9 cellular contexts compared by ENCODE assay signal in the genomic region with DNA sequence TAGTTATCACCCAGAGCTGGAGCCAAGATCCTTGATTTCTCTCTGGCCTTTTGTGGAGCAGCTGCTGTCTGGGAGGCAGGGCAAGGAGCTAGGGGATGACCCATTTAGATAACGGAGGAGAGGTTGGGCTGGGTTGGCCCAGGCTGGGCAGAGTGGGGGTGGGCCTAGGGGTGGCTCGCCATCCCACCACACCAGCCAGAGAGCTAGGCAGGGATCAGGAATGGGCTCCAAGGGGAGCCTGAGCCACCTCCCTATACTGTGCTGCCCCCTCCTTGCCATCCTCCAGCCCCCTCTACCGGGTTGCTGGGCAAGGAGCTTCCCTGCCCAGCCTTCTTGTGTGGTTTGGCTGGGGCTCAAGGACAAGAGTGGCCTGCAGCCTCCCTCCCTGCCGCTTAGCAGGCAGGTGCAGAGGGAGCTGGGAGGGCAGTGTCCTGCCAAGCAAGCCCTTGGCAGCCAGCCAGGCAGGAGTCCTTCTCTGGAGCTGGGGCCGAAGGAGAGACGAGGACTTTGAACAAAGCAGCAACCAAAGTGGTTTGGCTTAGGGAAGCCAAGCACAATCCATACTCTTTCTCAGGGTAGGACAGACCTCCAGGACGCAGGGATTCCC. TPM values are rescaled to one million over a fixed set of nuclear protein-coding genes. Genes with fewer than 3 reads are reported as not detected.
DNase-seq lines count a peak whose midpoint lies in the region; ATAC-seq and TF ChIP-seq lines count a peak whose summit lies in the region.
"Had no signal": no experiment of that assay in that cellular context is flagged by ENCODE, and none has a peak within 500 bp of the region (broad histone marks: within the 10 kb centered on the region; RNA-seq: fewer than 3 reads in every experiment).

No MANE protein-coding gene starts in this region.

- peaks cover 78% of the 10 kb centered on the region for H3K4me1 Mint-ChIP-seq in T-helper 1 cell treated with Interleukin-12 subunit alpha and Interleukin-12 subunit beta and Interleukin-4 antibody, amounts not matched to agents 30 μg/mL and 1 μg/mL, for 36 hours (ENCODE audit: low read depth)
- peaks cover 77% of the 10 kb centered on the region for H3K4me1 Mint-ChIP-seq in osteocyte (ENCODE audit: unreplicated experiment)
- peaks cover 74% of the 10 kb centered on the region for H3K4me1 Mint-ChIP-seq in activated CD8-positive, alpha-beta memory T cell treated with anti-CD3 and anti-CD28 coated beads, Interleukin-2, amount 10 ng/mL, durations not matched to agents 7 days and 5 days

- CTCF ChIA-PET in PC-9 (lab: Charles Lee), result interaction anchor here (0.7 to 1.4 kb wide), 7 partner anchors 13 to 46 kb away, joined by 3 to 16 read pairs (median 4); no protein-coding TSS in a partner anchor
- CTCF ChIA-PET in activated CD8-positive, alpha-beta memory T cell treated with anti-CD3 and anti-CD28 coated beads, Interleukin-2, amount 10 ng/mL, durations not matched to agents 7 days and 5 days (lab: Charles Lee), result interaction anchor here (0.7 to 29.1 kb wide), 4 partner anchors 9 to 37 kb away, joined by 3 to 1096 read pairs (median 56); no protein-coding TSS in a partner anchor

- POLR2A ChIA-PET in PC-9 (lab: Charles Lee; ENCODE audit: unreplicated experiment), result interaction anchor here (0.6 kb wide), 4 partner anchors 32 to 244 kb away, joined by 3 to 8 read pairs (median 3); no protein-coding TSS in a partner anchor

- H3K27me3 Mint-ChIP-seq in T-helper 1 cell treated with Interleukin-12 subunit alpha and Interleukin-12 subunit beta and Interleukin-4 antibody, amounts not matched to agents 30 μg/mL and 1 μg/mL, for 36 hours (ENCODE audit: low read depth), result no peaks in the 10 kb centered on the region
- H3K27me3 Mint-ChIP-seq in osteocyte (ENCODE audit: unreplicated experiment), result no peaks in the 10 kb centered on the region
- H3K27me3 Mint-ChIP-seq in activated CD8-positive, alpha-beta memory T cell treated with anti-CD3 and anti-CD28 coated beads, Interleukin-2, amount 10 ng/mL, durations not matched to agents 7 days and 5 days, result peaks cover 2% of the 10 kb centered on the region

- no peaks in the 10 kb centered on the region for H3K27me3 ChIP-seq in PC-9 (ENCODE audit: insufficient read depth, low read depth)
- no peaks in the 10 kb centered on the region for H3K27me3 ChIP-seq in esophagus (ENCODE audit: control insufficient read depth in 1 of 2, insufficient read depth in 2 of 2, low read length in 2 of 2)

- no TSS peak for BruUV-seq in PC-9 (replicated peaks; lab: Mats Ljungman, UMichigan)

- peaks cover 15% of the 10 kb centered on the region; the same call in 1 of the 2 replicates for H3F3A ChIP-seq in PC-9 (ENCODE audit: insufficient read depth, low read depth)

- WGBS in esophagus, 2 donors, result 28 to 29% methylated on average over 7 of the region's 7 CpGs

- no peak for ATAC-seq in HG03432 (IDR thresholded peaks at IDR 0.05; ENCODE audit: unreplicated experiment)
- no peak for ATAC-seq in activated CD8-positive, alpha-beta memory T cell treated with anti-CD3 and anti-CD28 coated beads, Interleukin-2, amount 10 ng/mL, durations not matched to agents 7 days and 5 days

- H3K9me3 Mint-ChIP-seq in T-helper 1 cell treated with Interleukin-12 subunit alpha and Interleukin-12 subunit beta and Interleukin-4 antibody, amounts not matched to agents 30 μg/mL and 1 μg/mL, for 36 hours, result no peaks in the 10 kb centered on the region
- no peaks in the 10 kb centered on the region for H3K9me3 Mint-ChIP-seq in osteocyte (ENCODE audit: unreplicated experiment)
- H3K9me3 Mint-ChIP-seq in activated CD8-positive, alpha-beta memory T cell treated with anti-CD3 and anti-CD28 coated beads, Interleukin-2, amount 10 ng/mL, durations not matched to agents 7 days and 5 days (ENCODE audit: low read depth), result no peaks in the 10 kb centered on the region

- H3K27ac Mint-ChIP-seq in T-helper 1 cell treated with Interleukin-12 subunit alpha and Interleukin-12 subunit beta and Interleukin-4 antibody, amounts not matched to agents 30 μg/mL and 1 μg/mL, for 36 hours, result peak overlapping the region; percentile 42
- peak overlapping the region; percentile 50 for H3K27ac Mint-ChIP-seq in osteocyte (ENCODE audit: unreplicated experiment)
- H3K27ac Mint-ChIP-seq in activated CD8-positive, alpha-beta memory T cell treated with anti-CD3 and anti-CD28 coated beads, Interleukin-2, amount 10 ng/mL, durations not matched to agents 7 days and 5 days, result no peak overlapping the region

- H3K4me3 Mint-ChIP-seq in T-helper 1 cell treated with Interleukin-12 subunit alpha and Interleukin-12 subunit beta and Interleukin-4 antibody, amounts not matched to agents 30 μg/mL and 1 μg/mL, for 36 hours, result peak overlapping the region; percentile 62
- peak overlapping the region; percentile 4 for H3K4me3 Mint-ChIP-seq in osteocyte (ENCODE audit: unreplicated experiment)
- H3K4me3 Mint-ChIP-seq in activated CD8-positive, alpha-beta memory T cell treated with anti-CD3 and anti-CD28 coated beads, Interleukin-2, amount 10 ng/mL, durations not matched to agents 7 days and 5 days, result no peak overlapping the region

- no peak overlapping the region for H3K4me3 ChIP-seq in PC-9
- peak overlapping the region; percentile 4 to 53 for H3K4me3 ChIP-seq in esophagus (ENCODE audit: low read depth in 1 of 2, low read length in 2 of 2)
- H3K4me3 ChIP-seq: SK-N-MC had no signal

- H3K27ac ChIP-seq in PC-9, result no peak overlapping the region
- peak overlapping the region; percentile 91 to 95 for H3K27ac ChIP-seq in esophagus (ENCODE audit: low read depth in 2 of 2, low read length in 1 of 2)
- H3K27ac ChIP-seq: SK-N-MC had no signal

- TF ChIP-seq CTCF in PC-9 (conservative IDR thresholded peaks at IDR 0.05) (no peak), osteocyte (IDR thresholded peaks at IDR 0.05) (peak; percentile 39)

- no peaks in the 10 kb centered on the region for H3K9me2 ChIP-seq in PC-9 (ENCODE audit: insufficient read depth)

- H3K4me1 ChIP-seq in PC-9 (replicated peaks; ENCODE audit: insufficient read depth) (peaks cover 52% of the 10 kb centered on the region), esophagus (ENCODE audit: control insufficient read depth in 2 of 2, insufficient read depth in 2 of 2, low read length in 1 of 2) (peaks cover 10 to 32% of the 10 kb centered on the region in 2 donors)

- H3K9me3 ChIP-seq in PC-9 (ENCODE audit: insufficient read depth, low read depth), result no peaks in the 10 kb centered on the region
- H3K9me3 ChIP-seq in esophagus (ENCODE audit: control insufficient read depth in 2 of 2, insufficient read depth in 1 of 2, low read depth in 1 of 2, low read length in 1 of 2), result no peaks in the 10 kb centered on the region

- H3K4me2 ChIP-seq in PC-9, result peak overlapping the region; percentile 96

- no peaks in the 10 kb centered on the region for H4K20me1 ChIP-seq in PC-9 (ENCODE audit: insufficient read depth)

- no peak overlapping the region for H2AFZ ChIP-seq in PC-9

- no peak for DNase-seq in T-helper 1 cell
- DNase-seq in PC-9, result peak; percentile 76 to 87
- DNase-seq in osteocyte (ENCODE audit: extremely low spot score, unreplicated experiment), result no peak
- DNase-seq in iPS-NIHi7 (ENCODE audit: extremely low spot score), result no peak
- no peak for DNase-seq in activated CD8-positive, alpha-beta memory T cell treated with anti-CD3 and anti-CD28 coated beads, Interleukin-2, amount 10 ng/mL, durations not matched to agents 7 days and 5 days

- peaks cover 24% of the 10 kb centered on the region for H3K79me2 ChIP-seq in PC-9 (ENCODE audit: low read depth)

- no peaks in the 10 kb centered on the region for H3K36me3 ChIP-seq in PC-9 (ENCODE audit: low read depth)
- peaks cover 0 to 2% of the 10 kb centered on the region in 2 donors for H3K36me3 ChIP-seq in esophagus (ENCODE audit: control insufficient read depth in 2 of 2, insufficient read depth in 2 of 2, low read length in 1 of 2)

- H3K36me3 Mint-ChIP-seq in T-helper 1 cell treated with Interleukin-12 subunit alpha and Interleukin-12 subunit beta and Interleukin-4 antibody, amounts not matched to agents 30 μg/mL and 1 μg/mL, for 36 hours (ENCODE audit: low read depth), result peaks cover 21% of the 10 kb centered on the region
- H3K36me3 Mint-ChIP-seq in osteocyte (ENCODE audit: unreplicated experiment), result no peaks in the 10 kb centered on the region
- peaks cover 9% of the 10 kb centered on the region for H3K36me3 Mint-ChIP-seq in activated CD8-positive, alpha-beta memory T cell treated with anti-CD3 and anti-CD28 coated beads, Interleukin-2, amount 10 ng/mL, durations not matched to agents 7 days and 5 days

- intact Hi-C loops in PC-9 (cut with micrococcal nuclease; ENCODE audit: unreplicated experiment), result loop anchor here (1.0 kb wide), 1 partner anchor 16 kb away; no protein-coding TSS in a partner anchor

RNA-seq across cellular contexts. Expression of gene NUAK2, which starts 4.1 kb away (rescaled TPM):
- 3.8 and 3.9 TPM in 2 replicates for total RNA-seq in PC-9 (2021)
- polyA plus RNA-seq in esophagus, result 10 to 100 TPM; 14.7 to 28.3 TPM
- total RNA-seq in osteocyte, result 4.3 and 4.5 TPM in 2 replicates
- total RNA-seq in activated CD8-positive, alpha-beta memory T cell treated with anti-CD3 and anti-CD28 coated beads, Interleukin-2, amount 10 ng/mL, durations not matched to agents 7 days and 5 days, result 1 to 10 TPM; 1.9 to 6.0 TPM

RNA-seq across cellular contexts. Expression of gene KLHDC8A, which starts 39.3 kb away (rescaled TPM):
- total RNA-seq in PC-9 (2021), result not detected in 2 replicates
- polyA plus RNA-seq in esophagus, result 1 to 10 TPM; 5.5 to 8.0 TPM
- total RNA-seq in osteocyte, result not detected in 2 replicates
- total RNA-seq in activated CD8-positive, alpha-beta memory T cell treated with anti-CD3 and anti-CD28 coated beads, Interleukin-2, amount 10 ng/mL, durations not matched to agents 7 days and 5 days, result not detected

Comparison
In these comparisons a context has a peak if more than half of its experiments do, and no peak if none do; other contexts are left out.
1. DNase-seq: peak in PC-9 (2 of 2); none in T-helper 1 cell (0 of 5), osteocyte (single experiment), iPS-NIHi7 (single experiment) and activated CD8-positive, alpha-beta memory T cell treated with anti-CD3 and anti-CD28 coated beads, Interleukin-2, amount 10 ng/mL, durations not matched to agents 7 days and 5 days (single experiment).